Comparison of ENCODE assay signal across 8 cellular contexts in genomic region chr19:49896863-49897621, GRCh38. TPM values are rescaled to one million over a fixed set of nuclear protein-coding genes. Genes with fewer than 3 reads are reported as not detected.
DNase-seq lines count a peak whose midpoint lies in the region; ATAC-seq and TF ChIP-seq lines count a peak whose summit lies in the region.

A gene with protein sequence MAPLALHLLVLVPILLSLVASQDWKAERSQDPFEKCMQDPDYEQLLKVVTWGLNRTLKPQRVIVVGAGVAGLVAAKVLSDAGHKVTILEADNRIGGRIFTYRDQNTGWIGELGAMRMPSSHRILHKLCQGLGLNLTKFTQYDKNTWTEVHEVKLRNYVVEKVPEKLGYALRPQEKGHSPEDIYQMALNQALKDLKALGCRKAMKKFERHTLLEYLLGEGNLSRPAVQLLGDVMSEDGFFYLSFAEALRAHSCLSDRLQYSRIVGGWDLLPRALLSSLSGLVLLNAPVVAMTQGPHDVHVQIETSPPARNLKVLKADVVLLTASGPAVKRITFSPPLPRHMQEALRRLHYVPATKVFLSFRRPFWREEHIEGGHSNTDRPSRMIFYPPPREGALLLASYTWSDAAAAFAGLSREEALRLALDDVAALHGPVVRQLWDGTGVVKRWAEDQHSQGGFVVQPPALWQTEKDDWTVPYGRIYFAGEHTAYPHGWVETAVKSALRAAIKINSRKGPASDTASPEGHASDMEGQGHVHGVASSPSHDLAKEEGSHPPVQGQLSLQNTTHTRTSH (minus strand): TSS chr19:49896887. CDS start chr19:49896160, 727 bp downstream.

- no peak for TF ChIP-seq POLR2A in transverse colon (IDR thresholded peaks at IDR 0.05)

- H3K27ac Mint-ChIP-seq in T-helper 2 cell treated with Interferon-gamma antibody and Interleukin-4, amounts not matched to agents 5 μg/mL and 100 μg/mL, for 36 hours = peak within 1 kb of the TSS; percentile 98
- H3K27ac Mint-ChIP-seq in nephron = peak within 1 kb of the TSS; percentile 47 to 90 (median 89)

- H3K9me3 Mint-ChIP-seq in T-helper 2 cell treated with Interferon-gamma antibody and Interleukin-4, amounts not matched to agents 5 μg/mL and 100 μg/mL, for 36 hours = no peaks in the 10 kb centered on the region
- no peaks in the 10 kb centered on the region for H3K9me3 Mint-ChIP-seq in nephron

- no peaks in the 10 kb centered on the region for H3K36me3 ChIP-seq in transverse colon

- H3K4me1 ChIP-seq in transverse colon = peaks cover 0 to 22% (median 12%) of the 10 kb centered on the region in 4 donors

- H3K36me3 Mint-ChIP-seq in T-helper 2 cell treated with Interferon-gamma antibody and Interleukin-4, amounts not matched to agents 5 μg/mL and 100 μg/mL, for 36 hours (ENCODE audit: low read depth) = no peaks in the 10 kb centered on the region
- no peaks in the 10 kb centered on the region for H3K36me3 Mint-ChIP-seq in nephron (ENCODE audit: low read depth)

- ATAC-seq in GM18520 (IDR thresholded peaks at IDR 0.05; ENCODE audit: unreplicated experiment) (peak; percentile 54), HG03095 (IDR thresholded peaks at IDR 0.05; ENCODE audit: unreplicated experiment) (peak; percentile 34)

- H3K9me3 ChIP-seq in transverse colon = no peaks in the 10 kb centered on the region

- peak; percentile 68 for DNase-seq in T-helper 2 cell treated with Interferon-gamma antibody and Interleukin-4, amounts not matched to agents 5 μg/mL and 100 μg/mL, for 36 hours (ENCODE audit: low spot score)
- DNase-seq in cardiac fibroblast (ENCODE audit: low read depth in 2 of 2) (peak; percentile 18 to 40), transverse colon (peak; percentile 45), NCI-H1694 (lab: John Stamatoyannopoulos, UW) (no peak), H4 (ENCODE audit: low spot score) (no peak)

- peak within 1 kb of the TSS; percentile 38 to 74 (median 58) for H3K27ac ChIP-seq in transverse colon

- 20% methylated on average over 20 of the region's 20 CpGs; no CpG with 5 or more reads in 1 of the 2 donors for WGBS in transverse colon (ENCODE audit: low coverage in 1 of 2), 2 donors

- in situ Hi-C loops in transverse colon (cut with MboI; ENCODE audit: low pct_ligation_motif_present in 1 of 4, low pct_unique_long_range_greater_than_20kb in 1 of 4, low sequenced_read_pairs in 3 of 4) = no loop called here

- no peak for TF ChIP-seq CTCF in cardiac fibroblast (IDR thresholded peaks at IDR 0.05; ENCODE audit: low read depth, low read length)
- no peak for TF ChIP-seq CTCF in nephron (IDR thresholded peaks at IDR 0.05; ENCODE audit: unreplicated experiment in 3 of 3)
- no peak for TF ChIP-seq CTCF in transverse colon (IDR thresholded peaks at IDR 0.05)

- H3K27me3 Mint-ChIP-seq in T-helper 2 cell treated with Interferon-gamma antibody and Interleukin-4, amounts not matched to agents 5 μg/mL and 100 μg/mL, for 36 hours (ENCODE audit: low read depth) = no peaks in the 10 kb centered on the region
- peaks cover 14% of the 10 kb centered on the region for H3K27me3 Mint-ChIP-seq in nephron (ENCODE audit: low read depth)

- intact Hi-C loops in transverse colon (cut with DNase I; ENCODE audit: low total_unique reads) = no loop called here

- no peaks in the 10 kb centered on the region for H3K27me3 ChIP-seq in transverse colon

- no peak for TF ChIP-seq EP300 in transverse colon (IDR thresholded peaks at IDR 0.05; ENCODE audit: low read depth)

- peaks cover 18% of the 10 kb centered on the region for H3K4me1 Mint-ChIP-seq in T-helper 2 cell treated with Interferon-gamma antibody and Interleukin-4, amounts not matched to agents 5 μg/mL and 100 μg/mL, for 36 hours (ENCODE audit: low read depth)
- peaks cover 17% of the 10 kb centered on the region for H3K4me1 Mint-ChIP-seq in nephron

- peak within 1 kb of the TSS; percentile 81 for H3K4me3 Mint-ChIP-seq in T-helper 2 cell treated with Interferon-gamma antibody and Interleukin-4, amounts not matched to agents 5 μg/mL and 100 μg/mL, for 36 hours
- H3K4me3 Mint-ChIP-seq in nephron = peak within 1 kb of the TSS in 2 of 3 experiments; percentile 28 to 29

- H3K4me3 ChIP-seq in cardiac fibroblast (replicated peaks in 1 of 2; ENCODE audit: low read depth in 2 of 2, low read length in 2 of 2) = no peak within 1 kb of the TSS
- no peak within 1 kb of the TSS for H3K4me3 ChIP-seq in transverse colon

RNA-seq across cellular contexts. Expression of the gene that starts here (rescaled TPM):
- total RNA-seq in transverse colon = 1 to 10 TPM in 1 of 4 donors, not detected in 3; 2.1 TPM
- total RNA-seq in H4 (2014; rRNA removed; shearing (Covaris generic)) = 0.15 TPM in 1 of 2 replicates, not detected in the other

Comparison
In these comparisons a context has a peak if more than half of its experiments do, and no peak if none do; other contexts are left out.
1. DNase-seq: peak in T-helper 2 cell treated with Interferon-gamma antibody and Interleukin-4, amounts not matched to agents 5 μg/mL and 100 μg/mL, for 36 hours (single experiment), cardiac fibroblast (2 of 2) and transverse colon (single experiment); none in NCI-H1694 (single experiment) and H4 (single experiment).